8 cellular contexts compared by ENCODE assay signal in genomic region chr2:231297108-231297908, GRCh38.
DNase-seq lines count a peak whose midpoint lies in the region; ATAC-seq and TF ChIP-seq lines count a peak whose summit lies in the region.

No MANE protein-coding gene starts in this region.

- TF ChIP-seq CTCF in CD4-positive, alpha-beta T cell (IDR thresholded peaks at IDR 0.05): peak; percentile 22
- TF ChIP-seq CTCF in colonic mucosa (IDR thresholded peaks at IDR 0.05): peak; percentile 80
- peak; percentile 69 for TF ChIP-seq CTCF in liver (IDR thresholded peaks at IDR 0.05; ENCODE audit: low read depth, low read length, missing input control)

- no peak overlapping the region for H3K27ac Mint-ChIP-seq in CD4-positive, alpha-beta T cell

- no peak overlapping the region for H3K4me3 Mint-ChIP-seq in CD4-positive, alpha-beta T cell

- H3K27me3 Mint-ChIP-seq in CD4-positive, alpha-beta T cell: no peaks in the 10 kb centered on the region

- no peak for ATAC-seq in CD4-positive, alpha-beta T cell (ENCODE audit: poor library complexity)
- peak; percentile 60 for ATAC-seq in GM18868 (IDR thresholded peaks at IDR 0.05; ENCODE audit: unreplicated experiment)
- ATAC-seq in HG03442 (IDR thresholded peaks at IDR 0.05; ENCODE audit: unreplicated experiment): peak; percentile 62
- ATAC-seq in HG03457 (IDR thresholded peaks at IDR 0.05; ENCODE audit: unreplicated experiment): no peak

- no peaks in the 10 kb centered on the region for H3K27me3 ChIP-seq in CD4-positive, alpha-beta T cell (ENCODE audit: control insufficient read depth, insufficient read depth, low read length)
- no peaks in the 10 kb centered on the region for H3K27me3 ChIP-seq in colonic mucosa
- no peaks in the 10 kb centered on the region for H3K27me3 ChIP-seq in liver (ENCODE audit: control insufficient read depth in 4 of 4, insufficient read depth in 4 of 4, low read length in 3 of 4)

- H3K36me3 ChIP-seq in colonic mucosa: no peaks in the 10 kb centered on the region
- H3K36me3 ChIP-seq in liver (ENCODE audit: control insufficient read depth in 4 of 4, insufficient read depth in 3 of 4, low read depth in 1 of 4, low read length in 3 of 4): no peaks in the 10 kb centered on the region

- H3K9me3 ChIP-seq in CD4-positive, alpha-beta T cell (ENCODE audit: control insufficient read depth, low read length): no peaks in the 10 kb centered on the region
- no peaks in the 10 kb centered on the region for H3K9me3 ChIP-seq in colonic mucosa
- no peaks in the 10 kb centered on the region for H3K9me3 ChIP-seq in liver (ENCODE audit: control insufficient read depth in 4 of 4, low read length in 3 of 4)

- POLR2A ChIA-PET in CD4-positive, alpha-beta T cell (lab: Charles Lee): no interaction called here

- no peaks in the 10 kb centered on the region for H3K36me3 Mint-ChIP-seq in CD4-positive, alpha-beta T cell (ENCODE audit: low read depth)

- no peaks in the 10 kb centered on the region for H3K9me3 Mint-ChIP-seq in CD4-positive, alpha-beta T cell

- no peak overlapping the region for H3K27ac ChIP-seq in CD4-positive, alpha-beta T cell (ENCODE audit: low read depth, low read length)
- no peak overlapping the region for H3K27ac ChIP-seq in colonic mucosa
- no peak overlapping the region for H3K27ac ChIP-seq in liver (ENCODE audit: low read depth in 1 of 2, low read length in 2 of 2)

- peak in 2 of 10 experiments; percentile 3 for DNase-seq in CD4-positive, alpha-beta T cell
- DNase-seq in RPMI7951 (ENCODE audit: low read depth) (peak; percentile 53), colonic mucosa (peak; percentile 74), superior temporal gyrus (ENCODE audit: extremely low spot score) (peak; percentile 89)

- 53% methylated on average over 12 of the region's 12 CpGs for WGBS in liver

- CTCF ChIA-PET in CD4-positive, alpha-beta T cell (lab: Charles Lee): no interaction called here

- H3K4me3 ChIP-seq in colonic mucosa: no peak overlapping the region
- no peak overlapping the region for H3K4me3 ChIP-seq in liver (ENCODE audit: low read depth in 1 of 3, low read length in 3 of 3)

- H3K4me1 Mint-ChIP-seq in CD4-positive, alpha-beta T cell (ENCODE audit: low read depth): no peaks in the 10 kb centered on the region

- TF ChIP-seq RAD21 in liver (IDR thresholded peaks at IDR 0.05): peak; percentile 79 to 88

- no peak overlapping the region for H3K9ac ChIP-seq in colonic mucosa (ENCODE audit: low read depth in 2 of 2, low read length in 2 of 2)
- H3K9ac ChIP-seq in liver (ENCODE audit: low read depth in 1 of 2, low read length in 2 of 2): no peak overlapping the region

- H3K4me1 ChIP-seq in colonic mucosa (peaks cover 6% of the 10 kb centered on the region), liver (ENCODE audit: control insufficient read depth in 4 of 4, insufficient read depth in 4 of 4, low read length in 3 of 4) (no peaks in the 10 kb centered on the region)

- intact Hi-C loops in CD4-positive, alpha-beta T cell (cut with DNase I, micrococcal nuclease): loop anchor here (5.0 kb wide), 1 partner anchor 155 kb away; no protein-coding TSS in a partner anchor
- intact Hi-C loops in colonic mucosa (cut with DNase I): loop anchor here (5.0 to 10.0 kb wide), 2 partner anchors 53 to 100 kb away; partner anchors contain the start of gene B3GNT7

TF ChIP-seq in liver, 16 proteins besides CTCF, POLR2A, EP300 and RAD21:
- no peak for TF ChIP-seq GABPA (IDR thresholded peaks at IDR 0.05 in 1 of 2, conservative IDR thresholded peaks at IDR 0.05 in 1 of 2)
- TF ChIP-seq, protein P1, sequence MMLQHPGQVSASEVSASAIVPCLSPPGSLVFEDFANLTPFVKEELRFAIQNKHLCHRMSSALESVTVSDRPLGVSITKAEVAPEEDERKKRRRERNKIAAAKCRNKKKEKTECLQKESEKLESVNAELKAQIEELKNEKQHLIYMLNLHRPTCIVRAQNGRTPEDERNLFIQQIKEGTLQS (IDR thresholded peaks at IDR 0.05): no peak
- no peak for TF ChIP-seq HNF4A (conservative IDR thresholded peaks at IDR 0.05)
- TF ChIP-seq RXRA (IDR thresholded peaks at IDR 0.05): no peak
- peak; percentile 57 for TF ChIP-seq NR2F2 (IDR thresholded peaks at IDR 0.05)

Comparison
In these comparisons a context has a peak if more than half of its experiments do, and no peak if none do; other contexts are left out.
1. ATAC-seq: peak in GM18868 (single experiment) and HG03442 (single experiment); none in CD4-positive, alpha-beta T cell (single experiment) and HG03457 (single experiment).
2. CTCF ChIP-seq: peak in every context shown above with its lines; median percentile 80 in colonic mucosa; 69 in liver; 22 in CD4-positive, alpha-beta T cell.